In genomic region chr17:21076242-21076641, GRCh38 we compare ENCODE assay signal across 10 cellular contexts.
"Had no signal": no experiment of that assay in that cellular context is flagged by ENCODE, and none has a peak within 500 bp of the region (broad histone marks: within the 10 kb centered on the region; RNA-seq: fewer than 3 reads in every experiment).

No MANE protein-coding gene starts in this region.

- H3K27me3 ChIP-seq: body of pancreas had no signal

- DNase-seq: activated naive CD4-positive, alpha-beta T cell treated with anti-CD3 and anti-CD28 coated beads, Interleukin-2, amount 10 ng/mL, durations not matched to agents 7 days and 5 days; body of pancreas; dermis blood vessel endothelial cell; endodermal cell; erythroblast; SK-N-SH; small intestine; T-helper 17 cell had no signal

- H3K4me3 ChIP-seq: body of pancreas, lung had no signal

- H3K9me3 ChIP-seq: body of pancreas, SK-N-SH had no signal

- ATAC-seq: activated CD4-positive, CD25-positive, alpha-beta regulatory T cell treated with anti-CD3 and anti-CD28 coated beads, Interleukin-2, amount 50 U/mL, for 24 hours; body of pancreas; T-helper 17 cell had no signal

- H3K4me1 ChIP-seq: body of pancreas had no signal

- H3K27ac ChIP-seq: body of pancreas had no signal
